ENCODE assay signal across 21 cellular contexts in genomic region chr20:45067558-45067957, GRCh38. TPM values are rescaled to one million over a fixed set of nuclear protein-coding genes. Genes with fewer than 3 reads are reported as not detected.
DNase-seq lines count a peak whose midpoint lies in the region; ATAC-seq and TF ChIP-seq lines count a peak whose summit lies in the region.
"Had no signal": no experiment of that assay in that cellular context is flagged by ENCODE, and none has a peak within 500 bp of the region (broad histone marks: within the 10 kb centered on the region; RNA-seq: fewer than 3 reads in every experiment).

No MANE protein-coding gene starts in this region.

- no peak overlapping the region for H3K4me3 Mint-ChIP-seq in central memory CD8-positive, alpha-beta T cell
- H3K4me3 Mint-ChIP-seq: nephron progenitor cell had no signal

- peaks cover 80% of the 10 kb centered on the region for H3K4me1 Mint-ChIP-seq in central memory CD8-positive, alpha-beta T cell

- ATAC-seq in central memory CD8-positive, alpha-beta T cell (replicated peaks; ENCODE audit: extremely low read depth, poor library complexity, severe bottlenecking) = no peak
- ATAC-seq in omental fat pad (ENCODE audit: low FRiP score) = peak; percentile 83
- no peak for ATAC-seq in GM19452 (IDR thresholded peaks at IDR 0.05; ENCODE audit: unreplicated experiment)
- ATAC-seq: Panc1 had no signal

- peaks cover 78% of the 10 kb centered on the region for H3K36me3 Mint-ChIP-seq in central memory CD8-positive, alpha-beta T cell (ENCODE audit: insufficient read depth)

- no peaks in the 10 kb centered on the region for H3K27me3 Mint-ChIP-seq in central memory CD8-positive, alpha-beta T cell

- H3K27ac Mint-ChIP-seq in central memory CD8-positive, alpha-beta T cell (ENCODE audit: low read depth) = peak overlapping the region; percentile 23
- H3K27ac Mint-ChIP-seq: nephron progenitor cell had no signal

- TF ChIP-seq CTCF in omental fat pad (IDR thresholded peaks at IDR 0.05) = no peak

- peak; percentile 25 for DNase-seq in GM04504 (ENCODE audit: low read depth)
- peak; percentile 42 for DNase-seq in RKO (ENCODE audit: low spot score)
- DNase-seq in central memory CD8-positive, alpha-beta T cell (ENCODE audit: low spot score in 2 of 2) = no peak
- DNase-seq in omental fat pad (ENCODE audit: low spot score) = no peak
- DNase-seq in NCI-H1930 (lab: John Stamatoyannopoulos, UW) = no peak
- DNase-seq in stimulated activated CD8-positive, alpha-beta memory T cell treated with anti-CD3 and anti-CD28 coated beads, Interleukin-4, amount 100 ng/mL, for 48 hours = no peak
- DNase-seq in NCI-H2196 (lab: John Stamatoyannopoulos, UW; ENCODE audit: unreplicated experiment) = no peak
- DNase-seq: activated naive CD4-positive, alpha-beta T cell treated with Interleukin-2 at 50 U/mL for 16 hours; C1 segment of cervical spinal cord; DMS79; effector CD4-positive, alpha-beta T cell; foreskin melanocyte; NCI-H2081; NCI-H69; nephron progenitor cell; stimulated activated CD4-positive, alpha-beta T cell treated with anti-CD3 and anti-CD28 coated beads, Interleukin-1b, Interleukin-23, amount 100 ng/mL, for 48 hours; SW 1271 had no signal

- H3K9me3 Mint-ChIP-seq in central memory CD8-positive, alpha-beta T cell = no peaks in the 10 kb centered on the region

RNA-seq across cellular contexts. Expression of gene KCNS1, which starts 33.4 kb away (rescaled TPM):
- under 1 TPM in 3 of 4 donors, not detected in 1; 0.47 to 0.60 (median 0.56) TPM for total RNA-seq in omental fat pad

RNA-seq across cellular contexts. Expression of gene WFDC5, which starts 47.4 kb away (rescaled TPM):
- total RNA-seq in omental fat pad = not detected
- total RNA-seq: activated CD8-positive, alpha-beta memory T cell treated with anti-CD3 and anti-CD28 coated beads for 36 hours; temporal lobe had no signal

RNA-seq across cellular contexts. Expression of gene WFDC12, which starts 56.7 kb away (rescaled TPM):
- not detected for total RNA-seq in omental fat pad
- total RNA-seq: activated CD8-positive, alpha-beta memory T cell treated with anti-CD3 and anti-CD28 coated beads for 36 hours; temporal lobe had no signal

Comparison
In these comparisons a context has a peak if more than half of its experiments do, and no peak if none do; other contexts are left out.
1. DNase-seq: peak in GM04504 (single experiment) and RKO (single experiment); none in central memory CD8-positive, alpha-beta T cell (0 of 2), omental fat pad (single experiment), NCI-H1930 (0 of 2), stimulated activated CD8-positive, alpha-beta memory T cell treated with anti-CD3 and anti-CD28 coated beads, Interleukin-4, amount 100 ng/mL, for 48 hours (single experiment) and NCI-H2196 (single experiment).